In the genomic region with DNA sequence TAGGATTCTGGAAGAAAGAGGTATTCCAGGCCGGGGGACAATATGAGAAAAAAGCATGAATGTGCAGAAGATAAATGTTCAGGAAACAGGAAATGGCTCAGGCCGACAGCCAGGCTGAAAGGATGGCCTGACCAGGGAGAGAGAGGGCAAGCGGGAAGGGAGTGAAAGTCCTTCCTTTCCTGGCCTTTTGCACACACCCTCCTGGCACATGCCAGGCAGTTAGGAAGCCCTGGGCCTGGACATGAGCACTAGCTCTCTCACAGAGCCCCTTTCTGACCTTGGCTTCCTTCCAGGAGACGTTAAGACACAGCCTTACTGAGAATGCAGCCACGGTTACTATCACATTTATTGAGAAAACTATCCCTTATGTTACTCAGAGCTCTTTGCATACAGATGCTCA, we compare ENCODE assay signal across 2 cellular contexts.
TF ChIP-seq lines count a peak whose summit lies in the region.

No MANE protein-coding gene starts in this region.

TF ChIP-seq in IMR-90, 13 proteins besides CTCF, POLR2A, EP300 and RAD21 (continued from another document):
- TF ChIP-seq ELK1 (IDR thresholded peaks at IDR 0.05; ENCODE audit: borderline replicate concordance, low read depth, low read length) (no peak), MAZ (IDR thresholded peaks at IDR 0.05; ENCODE audit: borderline replicate concordance, low read depth, low read length) (no peak), USF2 (IDR thresholded peaks at IDR 0.05; ENCODE audit: low read depth, low read length) (no peak)
TF ChIP-seq in IMR-90: peak in this region for 0.

TF ChIP-seq in HEK293T, 16 proteins besides CTCF, POLR2A, EP300 and RAD21 (continued from another document):
- TF ChIP-seq, protein P1, sequence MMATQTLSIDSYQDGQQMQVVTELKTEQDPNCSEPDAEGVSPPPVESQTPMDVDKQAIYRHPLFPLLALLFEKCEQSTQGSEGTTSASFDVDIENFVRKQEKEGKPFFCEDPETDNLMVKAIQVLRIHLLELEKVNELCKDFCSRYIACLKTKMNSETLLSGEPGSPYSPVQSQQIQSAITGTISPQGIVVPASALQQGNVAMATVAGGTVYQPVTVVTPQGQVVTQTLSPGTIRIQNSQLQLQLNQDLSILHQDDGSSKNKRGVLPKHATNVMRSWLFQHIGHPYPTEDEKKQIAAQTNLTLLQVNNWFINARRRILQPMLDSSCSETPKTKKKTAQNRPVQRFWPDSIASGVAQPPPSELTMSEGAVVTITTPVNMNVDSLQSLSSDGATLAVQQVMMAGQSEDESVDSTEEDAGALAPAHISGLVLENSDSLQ (IDR thresholded peaks at IDR 0.05), result no peak
- TF ChIP-seq TARDBP (IDR thresholded peaks at IDR 0.05) (no peak), NFRKB (IDR thresholded peaks at IDR 0.05) (no peak), FOXK2 (IDR thresholded peaks at IDR 0.05) (no peak), SP1 (IDR thresholded peaks at IDR 0.05) (no peak), CTBP1 (IDR thresholded peaks at IDR 0.05; ENCODE audit: borderline replicate concordance) (no peak), BHLHE40 (IDR thresholded peaks at IDR 0.05; ENCODE audit: borderline replicate concordance) (no peak), HDGF (IDR thresholded peaks at IDR 0.05; ENCODE audit: borderline replicate concordance) (no peak), FOXA1 (IDR thresholded peaks at IDR 0.05) (no peak), SUZ12 (IDR thresholded peaks at IDR 0.05) (no peak), ARNT (IDR thresholded peaks at IDR 0.05) (no peak)
TF ChIP-seq in HEK293T: peak in this region for 0.
